In genomic region chr1:19062258-19063029, GRCh38 we compare ENCODE assay signal across 2 cellular contexts.
TF ChIP-seq lines count a peak whose summit lies in the region.

No MANE protein-coding gene starts in this region.

TF ChIP-seq in HepG2, 621 proteins besides CTCF, POLR2A, EP300 and RAD21 (continued from another document and continues in another):
- no peak for TF ChIP-seq ZSCAN5A (CRISPR knock-in tag; IDR thresholded peaks at IDR 0.05; ENCODE audit: borderline replicate concordance)
- TF ChIP-seq NFIB (CRISPR knock-in tag; IDR thresholded peaks at IDR 0.05; ENCODE audit: borderline replicate concordance), result no peak
- peak; percentile 71 for TF ChIP-seq NFYC (CRISPR knock-in tag; IDR thresholded peaks at IDR 0.05)
- TF ChIP-seq DZIP1 (CRISPR knock-in tag; IDR thresholded peaks at IDR 0.05), result no peak
- TF ChIP-seq AFF4 (CRISPR knock-in tag; IDR thresholded peaks at IDR 0.05), result no peak
- no peak for TF ChIP-seq SP1 (IDR thresholded peaks at IDR 0.05)
- 0 out of 2 replicates have a peak, but pooled peaks have one; percentile 19 for TF ChIP-seq SP1 (CRISPR knock-in tag; IDR thresholded peaks at IDR 0.05)
- TF ChIP-seq EHMT2 (IDR thresholded peaks at IDR 0.05; ENCODE audit: borderline replicate concordance, low read depth, low read length), result no peak
- TF ChIP-seq ZNF777 (CRISPR knock-in tag; IDR thresholded peaks at IDR 0.05), result no peak
- peak; percentile 79 for TF ChIP-seq NFYB (CRISPR knock-in tag; IDR thresholded peaks at IDR 0.05)
- TF ChIP-seq ZNF768 (CRISPR knock-in tag; IDR thresholded peaks at IDR 0.05), result peak; percentile 84

TF ChIP-seq in K562, 482 proteins besides CTCF, POLR2A, EP300 and RAD21 (continued from another document):
- TF ChIP-seq CLOCK (CRISPR knock-in tag; IDR thresholded peaks at IDR 0.05; ENCODE audit: borderline replicate concordance) (no peak), ZC3H8 (IDR thresholded peaks at IDR 0.05) (no peak), RB1 (IDR thresholded peaks at IDR 0.05; ENCODE audit: low read depth) (no peak), USF1 (CRISPR knock-in tag; IDR thresholded peaks at IDR 0.05) (peak; percentile 84), SREBF1 (IDR thresholded peaks at IDR 0.05; ENCODE audit: borderline replicate concordance, low read depth, low read length) (no peak), PCBP1 (IDR thresholded peaks at IDR 0.05; ENCODE audit: low read depth, low read length, poor library complexity, severe bottlenecking) (no peak), JUNB (CRISPR knock-in tag; conservative IDR thresholded peaks at IDR 0.05) (no peak), ZNF707 (CRISPR knock-in tag; conservative IDR thresholded peaks at IDR 0.05) (no peak), GTF2B (IDR thresholded peaks at IDR 0.05; ENCODE audit: extremely low read depth, insufficient read length) (no peak), BCLAF1 (IDR thresholded peaks at IDR 0.05; ENCODE audit: borderline replicate concordance in 1 of 2, control insufficient read depth in 1 of 2, low read depth in 2 of 2, low read length in 1 of 2) (no peak), RAD51 (IDR thresholded peaks at IDR 0.05; ENCODE audit: borderline replicate concordance, low read depth) (peak; percentile 55; the same call in 1 of the 2 replicates), ZFP36 (IDR thresholded peaks at IDR 0.05; ENCODE audit: low read depth, low read length, partially characterized antibody) (no peak), ARHGAP35 (IDR thresholded peaks at IDR 0.05; ENCODE audit: partially characterized antibody) (no peak), GABPA (tag; conservative IDR thresholded peaks at IDR 0.05; ENCODE audit: low read depth) (no peak), MAX (CRISPR knock-in tag; IDR thresholded peaks at IDR 0.05) (no peak), GTF2E2 (tag; IDR thresholded peaks at IDR 0.05) (no peak), THRB (CRISPR knock-in tag; conservative IDR thresholded peaks at IDR 0.05) (no peak), ZNF253 (CRISPR knock-in tag; conservative IDR thresholded peaks at IDR 0.05) (no peak), USF2 (CRISPR knock-in tag; IDR thresholded peaks at IDR 0.05) (peak; percentile 67), ZNF347 (CRISPR knock-in tag; IDR thresholded peaks at IDR 0.05; ENCODE audit: low read depth) (no peak), CBX3 (IDR thresholded peaks at IDR 0.05; ENCODE audit: borderline replicate concordance in 1 of 2, low read length in 2 of 2) (peak in 1 of 2 experiments; percentile 78; a peak in 2 of 3 replicates), ZC3H4 (CRISPR knock-in tag; IDR thresholded peaks at IDR 0.05; ENCODE audit: borderline replicate concordance) (no peak)
